In genomic region chr1:192158181-192158580, GRCh38 we compare ENCODE assay signal across 9 cellular contexts. TPM values are rescaled to one million over a fixed set of nuclear protein-coding genes. Genes with fewer than 3 reads are reported as not detected.
A peak's percentile ranks its signal among the peaks of the same experiment; 100 is the strongest.
DNase-seq lines count a peak whose midpoint lies in the region; ATAC-seq, FAIRE-seq and TF ChIP-seq lines count a peak whose summit lies in the region.
"Had no signal": no experiment of that assay in that cellular context is flagged by ENCODE, and none has a peak within 500 bp of the region (broad histone marks: within the 10 kb centered on the region; RNA-seq: fewer than 3 reads in every experiment).

TSS of gene RGS18 (plus strand) at chr1:192158462. CDS start at chr1:192158638, 176 bp downstream.

- H3K9me3 Mint-ChIP-seq in WTC11 = 0 out of 2 replicates have a peak, but pooled peaks cover 4% of the 10 kb centered on the region

- in situ Hi-C loops in HepG2 (cut with HindIII; ENCODE audit: extremely low pct_ligation_motif_present, low pct_unique_long_range_greater_than_20kb) = no loop called here

- no peaks in the 10 kb centered on the region for H3K79me2 ChIP-seq in HepG2 (ENCODE audit: insufficient read depth, low read length)

- H3K4me1 Mint-ChIP-seq in WTC11 = no peaks in the 10 kb centered on the region

- TF ChIP-seq POLR2A in HepG2 (IDR thresholded peaks at IDR 0.05; ENCODE audit: insufficient read depth in 1 of 2, low read depth in 2 of 2, low read length in 2 of 2) = no peak

- no peaks in the 10 kb centered on the region for H3K36me3 Mint-ChIP-seq in WTC11

- FAIRE-seq in HepG2 (lab: Jason Lieb, UNC) = no peak

- WGBS in liver = 57% methylated on average over 3 of the region's 3 CpGs
- 60% methylated on average over 3 of the region's 3 CpGs for WGBS in HepG2 (ENCODE audit: low lambda C conversion rate)

- POLR2A ChIA-PET in HepG2 (lab: Yijun Ruan, JAX) = no interaction called here
- POLR2A ChIA-PET in WTC11 (lab: Charles Lee) = no interaction called here

- no peak for TF ChIP-seq EP300 in HepG2 (IDR thresholded peaks at IDR 0.05; ENCODE audit: low read depth in 2 of 2, low read length in 2 of 2)
- no peak for TF ChIP-seq EP300 in HepG2 (CRISPR knock-in tag; IDR thresholded peaks at IDR 0.05; ENCODE audit: borderline replicate concordance)

- TF ChIP-seq CTCF in liver (IDR thresholded peaks at IDR 0.05; ENCODE audit: low read depth, low read length, missing input control) (no peak), HepG2 (CRISPR knock-in tag; IDR thresholded peaks at IDR 0.05) (no peak), cardiac fibroblast (IDR thresholded peaks at IDR 0.05; ENCODE audit: low read depth, low read length) (no peak), WTC11 (IDR thresholded peaks at IDR 0.05) (no peak)

- no peak within 1 kb of the TSS for H3K4me2 ChIP-seq in HepG2 (ENCODE audit: low read depth, low read length)

- H3K4me1 ChIP-seq in liver (ENCODE audit: control insufficient read depth in 4 of 4, insufficient read depth in 4 of 4, low read length in 3 of 4) (no peaks in the 10 kb centered on the region), HepG2 (ENCODE audit: insufficient read depth, low read length) (no peaks in the 10 kb centered on the region)

- no peaks in the 10 kb centered on the region for H4K20me1 ChIP-seq in HepG2 (ENCODE audit: insufficient read depth, low read length)

- H3K9me3 ChIP-seq in liver (ENCODE audit: control insufficient read depth in 4 of 4, low read length in 3 of 4) (no peaks in the 10 kb centered on the region), HepG2 (ENCODE audit: low read length) (no peaks in the 10 kb centered on the region)

- H3K27ac ChIP-seq in liver (ENCODE audit: low read depth in 1 of 2, low read length in 2 of 2) (peak within 1 kb of the TSS; percentile 25 to 54), HepG2 (ENCODE audit: extremely low read length, insufficient read depth, low read length) (no peak within 1 kb of the TSS)

- H3K27ac Mint-ChIP-seq in WTC11 = no peak within 1 kb of the TSS
- H3K27ac Mint-ChIP-seq: stimulated activated naive CD8-positive, alpha-beta T cell treated with anti-CD3 and anti-CD28 coated beads, Interleukin-15, Interleukin-2, amounts not matched to agents 100 ng/mL and 50 ng/mL, for 24 hours had no signal

- no peaks in the 10 kb centered on the region for H3K36me3 ChIP-seq in liver (ENCODE audit: control insufficient read depth in 4 of 4, insufficient read depth in 3 of 4, low read depth in 1 of 4, low read length in 3 of 4)
- H3K36me3 ChIP-seq in HepG2 (replicated peaks in 1 of 2; ENCODE audit: control insufficient read depth in 1 of 2, insufficient read depth in 2 of 2, low read length in 2 of 2) = no peaks in the 10 kb centered on the region

- H3K27me3 Mint-ChIP-seq in WTC11 (ENCODE audit: low read depth) = no peaks in the 10 kb centered on the region
- H3K27me3 Mint-ChIP-seq: stimulated activated naive CD8-positive, alpha-beta T cell treated with anti-CD3 and anti-CD28 coated beads, Interleukin-15, Interleukin-2, amounts not matched to agents 100 ng/mL and 50 ng/mL, for 24 hours had no signal

- TF ChIP-seq RAD21 in liver (IDR thresholded peaks at IDR 0.05) = no peak
- no peak for TF ChIP-seq RAD21 in HepG2 (CRISPR knock-in tag; IDR thresholded peaks at IDR 0.05)

- H3K4me3 Mint-ChIP-seq in WTC11 = no peak within 1 kb of the TSS
- H3K4me3 Mint-ChIP-seq: stimulated activated naive CD8-positive, alpha-beta T cell treated with anti-CD3 and anti-CD28 coated beads, Interleukin-15, Interleukin-2, amounts not matched to agents 100 ng/mL and 50 ng/mL, for 24 hours had no signal

- H2AFZ ChIP-seq in HepG2 (ENCODE audit: low read length) = no peak within 1 kb of the TSS

- BruUV-seq in HepG2 (replicated peaks; lab: Mats Ljungman, UMichigan) = no TSS peak

- ATAC-seq in HepG2 = no peak
- ATAC-seq in HG03469 (IDR thresholded peaks at IDR 0.05; ENCODE audit: unreplicated experiment) = peak; percentile 93
- ATAC-seq in WTC11 = no peak

- H3K27me3 ChIP-seq in liver (ENCODE audit: control insufficient read depth in 4 of 4, insufficient read depth in 4 of 4, low read length in 3 of 4) = no peaks in the 10 kb centered on the region
- no peaks in the 10 kb centered on the region for H3K27me3 ChIP-seq in HepG2 (ENCODE audit: control insufficient read depth in 1 of 2, insufficient read depth in 2 of 2, low read length in 2 of 2)

- intact Hi-C loops in HepG2 (cut with micrococcal nuclease; ENCODE audit: unreplicated experiment) = no loop called here

- DNase-seq in HepG2 (ENCODE audit: low spot score) (no peak), cardiac fibroblast (ENCODE audit: low read depth in 2 of 2) (peak; percentile 26 to 47), WTC11 (ENCODE audit: low spot score) (no peak), iPS-NIHi11 (ENCODE audit: low spot score) (no peak), NCI-H526 treated with DMSO at 0.1 percent for 48 hours (lab: John Stamatoyannopoulos, UW) (no peak)
- no peak for DNase-seq in activated CD4-positive, alpha-beta T cell treated with anti-CD3 and anti-CD28 coated beads, Interleukin-2, amount 50 U/mL, for 1 hour

- H3K4me3 ChIP-seq in liver (ENCODE audit: low read depth in 1 of 3, low read length in 3 of 3) (no peak within 1 kb of the TSS), HepG2 (replicated peaks in 1 of 3; ENCODE audit: insufficient read depth in 1 of 3, low read depth in 2 of 3, low read length in 3 of 3) (no peak within 1 kb of the TSS), cardiac fibroblast (replicated peaks in 1 of 2; ENCODE audit: low read depth in 2 of 2, low read length in 2 of 2) (no peak within 1 kb of the TSS)

- CTCF ChIA-PET in HepG2 (lab: Yijun Ruan, JAX; ENCODE audit: low intra/inter-chr PET ratio, low total read pairs) = no interaction called here
- CTCF ChIA-PET in WTC11 (lab: Charles Lee) = no interaction called here

- H3K9ac ChIP-seq in liver (ENCODE audit: low read depth in 1 of 2, low read length in 2 of 2) (peak within 1 kb of the TSS in 1 of 2 donors; percentile 20), HepG2 (ENCODE audit: insufficient read depth, low read depth, low read length) (no peak within 1 kb of the TSS)

TF ChIP-seq in liver, 16 proteins besides CTCF, POLR2A, EP300 and RAD21:
- TF ChIP-seq ATF3 (IDR thresholded peaks at IDR 0.05) = no peak
- peak; percentile 20 for TF ChIP-seq TAF1 (conservative IDR thresholded peaks at IDR 0.05)
- TF ChIP-seq HNF4A (conservative IDR thresholded peaks at IDR 0.05) = no peak
- no peak for TF ChIP-seq YY1 (IDR thresholded peaks at IDR 0.05)
- no peak for TF ChIP-seq FOXA1 (IDR thresholded peaks at IDR 0.05)
- no peak for TF ChIP-seq HNF4G (IDR thresholded peaks at IDR 0.05)
TF ChIP-seq in liver: peak in this region for 1.

TF ChIP-seq in HepG2, 621 proteins besides CTCF, POLR2A, EP300 and RAD21 (continues in another document):
- TF ChIP-seq KLF9 (CRISPR knock-in tag; IDR thresholded peaks at IDR 0.05; ENCODE audit: low read depth) = no peak
- no peak for TF ChIP-seq GABPB1 (CRISPR knock-in tag; IDR thresholded peaks at IDR 0.05)
- no peak for TF ChIP-seq PITX1 (CRISPR knock-in tag; IDR thresholded peaks at IDR 0.05)
- TF ChIP-seq NRL (CRISPR knock-in tag; IDR thresholded peaks at IDR 0.05; ENCODE audit: borderline replicate concordance) = no peak
- TF ChIP-seq NR2F2 (IDR thresholded peaks at IDR 0.05; ENCODE audit: borderline replicate concordance, low read depth) = no peak
- no peak for TF ChIP-seq ZNF160 (CRISPR knock-in tag; IDR thresholded peaks at IDR 0.05)
- TF ChIP-seq PPARG (CRISPR knock-in tag; conservative IDR thresholded peaks at IDR 0.05) = no peak
- no peak for TF ChIP-seq ZNF235 (CRISPR knock-in tag; IDR thresholded peaks at IDR 0.05; ENCODE audit: borderline replicate concordance)
- TF ChIP-seq SALL2 (CRISPR knock-in tag; IDR thresholded peaks at IDR 0.05) = no peak
- TF ChIP-seq POLR2AphosphoS2 (IDR thresholded peaks at IDR 0.05; ENCODE audit: low read depth, low read length) = no peak

TF ChIP-seq in WTC11, 78 proteins besides CTCF, POLR2A, EP300 and RAD21 (continues in another document):
- TF ChIP-seq FOXP1 (CRISPR knock-in tag; IDR thresholded peaks at IDR 0.05; ENCODE audit: borderline replicate concordance) (no peak), ETV6 (CRISPR knock-in tag; IDR thresholded peaks at IDR 0.05) (no peak), USF2 (CRISPR knock-in tag; IDR thresholded peaks at IDR 0.05) (no peak), ELF4 (CRISPR knock-in tag; IDR thresholded peaks at IDR 0.05; ENCODE audit: low read depth) (no peak), SOX15 (CRISPR knock-in tag; IDR thresholded peaks at IDR 0.05) (no peak), NFATC4 (CRISPR knock-in tag; IDR thresholded peaks at IDR 0.05) (no peak)

RNA-seq across cellular contexts. Expression of gene RGS18, which starts in this region (rescaled TPM):
- total RNA-seq in liver (10 to 100 TPM in 1 of 2 donors, 1 to 10 TPM in 1; 2.3 to 11.1 TPM), HepG2 (2016; rRNA removed; fragmentation: Illumina TruSeq; extraction: Trizol) (not detected in 2 replicates), WTC11 (2021) (not detected in 3 replicates)
- polyA plus RNA-seq in liver (1 to 10 TPM; 1.0 to 1.3 TPM), HepG2 (2011; rRNA removed) (not detected in 2 replicates)
- not detected in 2 replicates for total RNA-seq in HepG2 (2016; cell fraction: cytosol; rRNA removed; fragmentation: Illumina TruSeq; extraction: Trizol; ENCODE audit: low read depth)
- not detected in 2 replicates for total RNA-seq in HepG2 (2016; cell fraction: insoluble cytoplasmic fraction; rRNA removed; fragmentation: Illumina TruSeq; extraction: Trizol)
- total RNA-seq in HepG2 (2016; cell fraction: membrane; rRNA removed; fragmentation: Illumina TruSeq; extraction: Trizol) = not detected in 2 replicates
- not detected in 2 replicates for total RNA-seq in HepG2 (2016; cell fraction: nucleus; rRNA removed; fragmentation: Illumina TruSeq; extraction: Trizol)
- polyA plus RNA-seq in HepG2 (2011; cell fraction: cytosol; rRNA removed) = not detected in 2 replicates
- polyA plus RNA-seq in HepG2 (2011; cell fraction: nucleus; rRNA removed) = not detected in 2 replicates
- not detected in 2 replicates for polyA plus RNA-seq in HepG2 (2012)
- polyA plus RNA-seq in HepG2 (2016; cell fraction: cytosol; fragmentation: Illumina TruSeq; extraction: Trizol; ENCODE audit: low read depth) = not detected in 2 replicates
- polyA plus RNA-seq in HepG2 (2016; cell fraction: insoluble cytoplasmic fraction; fragmentation: Illumina TruSeq; extraction: Trizol; ENCODE audit: low read depth) = not detected in 2 replicates
- not detected in 2 replicates for polyA plus RNA-seq in HepG2 (2016; cell fraction: membrane; fragmentation: Illumina TruSeq; extraction: Trizol; ENCODE audit: low read depth)
- polyA plus RNA-seq in HepG2 (2016; cell fraction: nucleus; fragmentation: Illumina TruSeq; extraction: Trizol; ENCODE audit: insufficient read depth, low read depth) = not detected in 2 replicates
- polyA minus RNA-seq in HepG2 (2011; rRNA and poly(A)+ RNA removed; ENCODE audit: low replicate concordance) = not detected in 2 replicates
- polyA minus RNA-seq in HepG2 (2011; cell fraction: cytosol; rRNA and poly(A)+ RNA removed) = not detected in 2 replicates
- polyA minus RNA-seq in HepG2 (2011; cell fraction: nucleus; rRNA and poly(A)+ RNA removed) = not detected in 2 replicates

Comparison
In these comparisons a context has a peak if more than half of its experiments do, and no peak if none do; other contexts are left out.
1. DNase-seq: peak in cardiac fibroblast (2 of 2); none in HepG2 (single experiment), WTC11 (single experiment), iPS-NIHi11 (single experiment), activated CD4-positive, alpha-beta T cell treated with anti-CD3 and anti-CD28 coated beads, Interleukin-2, amount 50 U/mL, for 1 hour (single experiment) and NCI-H526 treated with DMSO at 0.1 percent for 48 hours (single experiment).